Comparison of ENCODE assay signal across 16 cellular contexts in genomic region chr3:157026091-157026490, GRCh38.
A peak's percentile ranks its signal among the peaks of the same experiment; 100 is the strongest.
DNase-seq lines count a peak whose midpoint lies in the region; ATAC-seq, FAIRE-seq and TF ChIP-seq lines count a peak whose summit lies in the region.
"Had no signal": no experiment of that assay in that cellular context is flagged by ENCODE, and none has a peak within 500 bp of the region (broad histone marks: within the 10 kb centered on the region; RNA-seq: fewer than 3 reads in every experiment).

No MANE protein-coding gene starts in this region.

- no peak overlapping the region for H2AFZ ChIP-seq in neuronal stem cell (ENCODE audit: low read length)

- no CpG with 5 or more reads among the region's 1 CpG for WGBS in mesendoderm (ENCODE audit: extremely low coverage, insufficient coverage, low lambda C conversion rate)
- WGBS in small intestine, 3 donors, result 67 to 95% (median 75%) methylated on average over 1 of the region's 1 CpG
- no CpG with 5 or more reads among the region's 1 CpG for WGBS in neuronal stem cell (ENCODE audit: extremely low coverage in 2 of 2, insufficient read length in 2 of 2, insufficient replicate concordance in 1 of 2), 2 donors

- H3K27me3 ChIP-seq in mesendoderm (ENCODE audit: insufficient read depth, low read length, poor library complexity) (no peaks in the 10 kb centered on the region), small intestine (ENCODE audit: control insufficient read depth in 2 of 2, insufficient read depth in 2 of 2, low read length in 2 of 2) (no peaks in the 10 kb centered on the region), neuronal stem cell (ENCODE audit: control insufficient read depth in 3 of 3, insufficient read depth in 3 of 3, low read depth in 1 of 3, low read length in 3 of 3) (peaks cover 0 to 3% (median 0%) of the 10 kb centered on the region in 3 experiments)

- no peak overlapping the region for H3K18ac ChIP-seq in mesendoderm (ENCODE audit: low read length)
- no peak overlapping the region for H3K18ac ChIP-seq in neuronal stem cell (ENCODE audit: low read length)

- H3K4me2 ChIP-seq in mesendoderm (ENCODE audit: low read length), result no peak overlapping the region
- H3K4me2 ChIP-seq in neuronal stem cell (ENCODE audit: insufficient read depth, low read length, poor library complexity, severe bottlenecking), result no peak overlapping the region

- H4K5ac ChIP-seq in mesendoderm (ENCODE audit: low read length), result no peak overlapping the region

- H2BK12ac ChIP-seq in neuronal stem cell (ENCODE audit: low read length), result no peak overlapping the region

- H2BK15ac ChIP-seq in mesendoderm (replicated peaks; ENCODE audit: low read depth), result peak overlapping the region; percentile 57
- no peak overlapping the region for H2BK15ac ChIP-seq in neuronal stem cell (ENCODE audit: low read length)

- H3K27ac ChIP-seq in mesendoderm (ENCODE audit: low read depth, low read length) (no peak overlapping the region), small intestine (ENCODE audit: low read depth in 1 of 2, low read length in 1 of 2) (no peak overlapping the region), neuronal stem cell (replicated peaks; ENCODE audit: low read length) (no peak overlapping the region)
- H3K27ac ChIP-seq: HL-60 had no signal

- no peak overlapping the region for H2BK120ac ChIP-seq in mesendoderm (ENCODE audit: low read depth, low read length)
- no peak overlapping the region for H2BK120ac ChIP-seq in neuronal stem cell (ENCODE audit: low read depth, low read length)

- TF ChIP-seq CTCF in Calu3 (IDR thresholded peaks at IDR 0.05; ENCODE audit: unreplicated experiment), result no peak
- no peak for TF ChIP-seq CTCF in chondrocyte (IDR thresholded peaks at IDR 0.05)

- H3K4me3 Mint-ChIP-seq in Calu3 (ENCODE audit: low read depth, unreplicated experiment), result no peak overlapping the region
- H3K4me3 Mint-ChIP-seq in chondrocyte (ENCODE audit: unreplicated experiment), result no peak overlapping the region

- no peak overlapping the region for H4K91ac ChIP-seq in neuronal stem cell (ENCODE audit: low read depth, low read length, poor library complexity)

- no TSS peak for BruUV-seq in Calu3 (replicated peaks; lab: Mats Ljungman, UMichigan)

- no peaks in the 10 kb centered on the region for H3K79me1 ChIP-seq in mesendoderm (ENCODE audit: low read length)
- H3K79me1 ChIP-seq in neuronal stem cell (ENCODE audit: low read depth, low read length), result no peaks in the 10 kb centered on the region

- H3K4me3 ChIP-seq in mesendoderm (ENCODE audit: low read length), result no peak overlapping the region
- H3K4me3 ChIP-seq in small intestine (ENCODE audit: low read depth in 1 of 2, low read length in 2 of 2), result no peak overlapping the region
- H3K4me3 ChIP-seq in neuronal stem cell (ENCODE audit: low read length in 2 of 2), result no peak overlapping the region
- H3K4me3 ChIP-seq: HAP-1 had no signal

- no peak overlapping the region for H2BK5ac ChIP-seq in mesendoderm (ENCODE audit: low read length)
- H2BK5ac ChIP-seq in neuronal stem cell (ENCODE audit: low read length), result no peak overlapping the region

- H3K4ac ChIP-seq in mesendoderm (ENCODE audit: low read depth, low read length) (no peak overlapping the region), neuronal stem cell (ENCODE audit: low read length) (no peak overlapping the region)

- H3K36me3 Mint-ChIP-seq in Calu3 (ENCODE audit: insufficient read depth, unreplicated experiment), result no peaks in the 10 kb centered on the region
- H3K36me3 Mint-ChIP-seq in chondrocyte (ENCODE audit: low read depth), result no peaks in the 10 kb centered on the region

- ATAC-seq in HG02973 (IDR thresholded peaks at IDR 0.05; ENCODE audit: unreplicated experiment), result no peak

- no peaks in the 10 kb centered on the region for H3K79me2 ChIP-seq in mesendoderm (ENCODE audit: control insufficient read depth, insufficient read depth, low read length)

- H4K8ac ChIP-seq in mesendoderm (ENCODE audit: low read depth, low read length) (no peak overlapping the region), neuronal stem cell (ENCODE audit: low read depth, low read length) (no peak overlapping the region)

- no peak overlapping the region for H3K23ac ChIP-seq in mesendoderm (ENCODE audit: low read length)
- H3K23ac ChIP-seq in neuronal stem cell (ENCODE audit: low read depth, low read length, poor library complexity), result no peak overlapping the region

- H3K27me3 Mint-ChIP-seq in Calu3 (ENCODE audit: unreplicated experiment), result no peaks in the 10 kb centered on the region
- no peaks in the 10 kb centered on the region for H3K27me3 Mint-ChIP-seq in chondrocyte (ENCODE audit: low read depth)

- no peak for DNase-seq in Calu3
- DNase-seq in NCI-H69 (lab: John Stamatoyannopoulos, UW), result peak; percentile 9
- DNase-seq in chondrocyte (ENCODE audit: low spot score), result peak; percentile 51
- no peak for DNase-seq in mesendoderm
- no peak for DNase-seq in small intestine
- DNase-seq in neuronal stem cell (ENCODE audit: low spot score), result no peak
- DNase-seq in DMS 273 treated with DMSO at 0.1 percent for 48 hours (lab: John Stamatoyannopoulos, UW), result no peak
- DNase-seq: Caco-2, NCI-H1436, NCI-H2029, NCI-H510A, NCI-H82, SHP77 had no signal

- intact Hi-C loops in Calu3 (cut with micrococcal nuclease; ENCODE audit: unreplicated experiment), result no loop called here

- no peak for FAIRE-seq in small intestine (lab: Jason Lieb, UNC)

- H3K56ac ChIP-seq in mesendoderm (ENCODE audit: low read length), result no peak overlapping the region

- no peak overlapping the region for H2AK5ac ChIP-seq in mesendoderm (ENCODE audit: low read length)
- no peak overlapping the region for H2AK5ac ChIP-seq in neuronal stem cell (ENCODE audit: low read depth, low read length)

- CTCF ChIA-PET in Calu3 (lab: Charles Lee), result interaction anchor here (0.6 kb wide), 1 partner anchor 172 kb away, joined by 3 read pairs; no protein-coding TSS in a partner anchor

- H3K4me1 ChIP-seq in mesendoderm (ENCODE audit: control insufficient read depth, low read depth, low read length) (no peaks in the 10 kb centered on the region), small intestine (ENCODE audit: control insufficient read depth in 2 of 2, insufficient read depth in 1 of 2, low read depth in 1 of 2, low read length in 1 of 2) (no peaks in the 10 kb centered on the region), neuronal stem cell (ENCODE audit: control insufficient read depth in 2 of 2, insufficient read depth in 1 of 2, low read depth in 1 of 2, low read length in 2 of 2) (peaks cover 0 to 1% of the 10 kb centered on the region in 2 donors)
- H3K4me1 ChIP-seq: Caco-2 had no signal

- H3K36me3 ChIP-seq in mesendoderm (ENCODE audit: control insufficient read depth, insufficient read depth, low read length), result no peaks in the 10 kb centered on the region
- H3K36me3 ChIP-seq in small intestine (ENCODE audit: control insufficient read depth in 2 of 2, insufficient read depth in 2 of 2, low read length in 2 of 2), result no peaks in the 10 kb centered on the region
- no peaks in the 10 kb centered on the region for H3K36me3 ChIP-seq in neuronal stem cell (replicated peaks in 1 of 2; ENCODE audit: control insufficient read depth in 2 of 2, insufficient read depth in 2 of 2, low read length in 2 of 2)
- H3K36me3 ChIP-seq: HAP-1 had no signal

- H3K27ac Mint-ChIP-seq in Calu3 (ENCODE audit: unreplicated experiment) (peak overlapping the region; percentile 11), chondrocyte (ENCODE audit: unreplicated experiment) (no peak overlapping the region)

- H3K4me1 Mint-ChIP-seq in Calu3 (ENCODE audit: low read depth, unreplicated experiment), result no peaks in the 10 kb centered on the region
- H3K4me1 Mint-ChIP-seq in chondrocyte (ENCODE audit: low read depth), result no peaks in the 10 kb centered on the region

- no peaks in the 10 kb centered on the region for H3K9me3 Mint-ChIP-seq in Calu3 (ENCODE audit: low read depth, unreplicated experiment)
- H3K9me3 Mint-ChIP-seq in chondrocyte (ENCODE audit: low read depth), result peaks cover 2% of the 10 kb centered on the region

- no peak overlapping the region for H3K9ac ChIP-seq in mesendoderm (ENCODE audit: low read length)
- no peak overlapping the region for H3K9ac ChIP-seq in neuronal stem cell (ENCODE audit: low read depth, low read length, poor library complexity)

- H3K14ac ChIP-seq in neuronal stem cell (ENCODE audit: low read length), result no peak overlapping the region

- H3K9me3 ChIP-seq in small intestine (ENCODE audit: control insufficient read depth, low read depth) (no peaks in the 10 kb centered on the region), neuronal stem cell (replicated peaks in 1 of 2; ENCODE audit: control insufficient read depth in 2 of 2, insufficient read depth in 1 of 2, low read depth in 1 of 2, low read length in 2 of 2) (peaks cover 0 to 3% of the 10 kb centered on the region in 2 donors)
- H3K9me3 ChIP-seq: Caco-2, HAP-1 had no signal

Comparison
In these comparisons a context has a peak if more than half of its experiments do, and no peak if none do; other contexts are left out.
1. DNase-seq: peak in NCI-H69 (single experiment) and chondrocyte (single experiment); none in Calu3 (single experiment), mesendoderm (single experiment), small intestine (single experiment), neuronal stem cell (single experiment) and DMS 273 treated with DMSO at 0.1 percent for 48 hours (single experiment).